ENCODE assay signal across 8 cellular contexts in genomic region chr4:77126844-77127614, GRCh38. TPM values are rescaled to one million over a fixed set of nuclear protein-coding genes. Genes with fewer than 3 reads are reported as not detected.
DNase-seq lines count a peak whose midpoint lies in the region; ATAC-seq and TF ChIP-seq lines count a peak whose summit lies in the region.

No MANE protein-coding gene starts in this region.

- DNase-seq in sciatic nerve (ENCODE audit: low spot score) (no peak), dedifferentiated amniotic fluid mesenchymal stem cell (ENCODE audit: extremely low spot score) (no peak), NCI-H2029 (lab: John Stamatoyannopoulos, UW) (no peak)
- DNase-seq in activated CD8-positive, alpha-beta memory T cell treated with anti-CD3 and anti-CD28 coated beads, Interleukin-2, amount 50 U/mL, for 48 hours = no peak
- no peak for DNase-seq in stimulated activated CD4-positive, alpha-beta T cell treated with anti-CD3 and anti-CD28 coated beads, Interleukin-2, amount 100 ng/mL, for 48 hours

- TF ChIP-seq POLR2A in Raji (IDR thresholded peaks at IDR 0.05; ENCODE audit: insufficient read depth, low read depth, low read length) = peak; percentile 38; the same call in 1 of the 2 replicates

- ATAC-seq in GM19035 (IDR thresholded peaks at IDR 0.05; ENCODE audit: unreplicated experiment) (peak; percentile 86), HG02973 (IDR thresholded peaks at IDR 0.05; ENCODE audit: unreplicated experiment) (peak; percentile 84), sciatic nerve (peak; percentile 81)

- intact Hi-C loops in sciatic nerve (cut with DNase I) = no loop called here

RNA-seq across cellular contexts. Expression of gene CCNG2, which starts 30.0 kb away (rescaled TPM):
- total RNA-seq in sciatic nerve = 48.5 TPM

RNA-seq across cellular contexts. Expression of gene CCNI, which starts 51.2 kb away (rescaled TPM):
- total RNA-seq in sciatic nerve = 301 TPM
